In genomic region chr6:144715344-144715743, GRCh38 we compare ENCODE assay signal across 16 cellular contexts.
A peak's percentile ranks its signal among the peaks of the same experiment; 100 is the strongest.
DNase-seq lines count a peak whose midpoint lies in the region; ATAC-seq and TF ChIP-seq lines count a peak whose summit lies in the region.
"Had no signal": no experiment of that assay in that cellular context is flagged by ENCODE, and none has a peak within 500 bp of the region (broad histone marks: within the 10 kb centered on the region; RNA-seq: fewer than 3 reads in every experiment).

No MANE protein-coding gene starts in this region.

- intact Hi-C loops in activated CD4-positive, alpha-beta T cell treated with anti-CD3 and anti-CD28 coated beads for 36 hours (cut with DNase I, micrococcal nuclease), result no loop called here
- intact Hi-C loops in adrenal gland (cut with DNase I), result no loop called here

- H3K27me3 Mint-ChIP-seq in activated CD4-positive, alpha-beta T cell treated with anti-CD3 and anti-CD28 coated beads for 36 hours, result no peaks in the 10 kb centered on the region
- no peaks in the 10 kb centered on the region for H3K27me3 Mint-ChIP-seq in T-helper 17 cell

- TF ChIP-seq POLR2A in adrenal gland (IDR thresholded peaks at IDR 0.05), result no peak

- no peaks in the 10 kb centered on the region for H3K27me3 ChIP-seq in adrenal gland
- H3K27me3 ChIP-seq: cardiac muscle cell, neutrophil, upper lobe of right lung had no signal

- H3K36me3 ChIP-seq in adrenal gland (replicated peaks in 1 of 2), result no peaks in the 10 kb centered on the region
- H3K36me3 ChIP-seq: cardiac muscle cell had no signal

- peaks cover 8% of the 10 kb centered on the region for H3K4me1 Mint-ChIP-seq in activated CD4-positive, alpha-beta T cell treated with anti-CD3 and anti-CD28 coated beads for 36 hours
- peaks cover 20% of the 10 kb centered on the region for H3K4me1 Mint-ChIP-seq in T-helper 17 cell

- no peak overlapping the region for H3K4me3 Mint-ChIP-seq in activated CD4-positive, alpha-beta T cell treated with anti-CD3 and anti-CD28 coated beads for 36 hours
- H3K4me3 Mint-ChIP-seq in T-helper 17 cell, result no peak overlapping the region

- H3K36me3 Mint-ChIP-seq in activated CD4-positive, alpha-beta T cell treated with anti-CD3 and anti-CD28 coated beads for 36 hours (ENCODE audit: low read depth), result peaks cover 7% of the 10 kb centered on the region
- H3K36me3 Mint-ChIP-seq in T-helper 17 cell (ENCODE audit: low read depth), result peaks cover 10% of the 10 kb centered on the region

- POLR2A ChIA-PET in activated CD4-positive, alpha-beta T cell treated with anti-CD3 and anti-CD28 coated beads for 36 hours (lab: Charles Lee), result no interaction called here

- H3K9me3 ChIP-seq in T-helper 17 cell (ENCODE audit: control insufficient read depth, low read length, poor library complexity, severe bottlenecking) (no peaks in the 10 kb centered on the region), adrenal gland (replicated peaks in 1 of 3) (no peaks in the 10 kb centered on the region)
- H3K9me3 ChIP-seq: neutrophil, upper lobe of right lung had no signal

- no peak for TF ChIP-seq CTCF in adrenal gland (IDR thresholded peaks at IDR 0.05)
- TF ChIP-seq CTCF in GM10266 (IDR thresholded peaks at IDR 0.05; ENCODE audit: control insufficient read depth, insufficient read depth, low read depth, missing control alignments), result no peak

- CTCF ChIA-PET in activated CD4-positive, alpha-beta T cell treated with anti-CD3 and anti-CD28 coated beads for 36 hours (lab: Charles Lee), result interaction anchor here (0.9 to 1.3 kb wide), 2 partner anchors 8 to 20 kb away, joined by 3 read pairs; no protein-coding TSS in a partner anchor

- no peak overlapping the region for H3K27ac Mint-ChIP-seq in activated CD4-positive, alpha-beta T cell treated with anti-CD3 and anti-CD28 coated beads for 36 hours
- peak overlapping the region; percentile 49 for H3K27ac Mint-ChIP-seq in T-helper 17 cell

- no peaks in the 10 kb centered on the region for H3K4me1 ChIP-seq in adrenal gland (replicated peaks in 1 of 2)

- H3K9me3 Mint-ChIP-seq in activated CD4-positive, alpha-beta T cell treated with anti-CD3 and anti-CD28 coated beads for 36 hours (ENCODE audit: low read depth), result no peaks in the 10 kb centered on the region

- no peak overlapping the region for H3K4me3 ChIP-seq in adrenal gland
- H3K4me3 ChIP-seq: cardiac muscle cell, upper lobe of right lung had no signal

- WGBS in adrenal gland, 4 donors, result 85 to 96% (median 95%) methylated on average over 2 of the region's 2 CpGs

- ATAC-seq in activated CD4-positive, alpha-beta T cell treated with anti-CD3 and anti-CD28 coated beads for 36 hours, result peak; percentile 53
- peak; percentile 73 for ATAC-seq in HG02571 (IDR thresholded peaks at IDR 0.05; ENCODE audit: unreplicated experiment)
- ATAC-seq in T-helper 17 cell, result no peak
- ATAC-seq: SK-N-SH treated with all-trans-retinoic acid at 6 μM for 48 hours, upper lobe of right lung had no signal

- DNase-seq in activated CD4-positive, alpha-beta T cell treated with anti-CD3 and anti-CD28 coated beads for 36 hours, result peak; percentile 7
- no peak for DNase-seq in activated CD4-positive, alpha-beta T cell treated with anti-CD3 and anti-CD28 coated beads, Interleukin-2, amount 50 U/mL, for 4 hours
- DNase-seq in T-helper 17 cell (no peak), NCI-H128 (lab: John Stamatoyannopoulos, UW; ENCODE audit: unreplicated experiment) (no peak), adrenal gland (no peak), GM10266 (ENCODE audit: extremely low spot score) (no peak)
- peak; percentile 30 for DNase-seq in stimulated activated CD8-positive, alpha-beta memory T cell treated with anti-CD3 and anti-CD28 coated beads, Interleukin-4, amount 100 ng/mL, for 48 hours
- DNase-seq: activated CD4-positive, CD25-positive, alpha-beta regulatory T cell; activated gamma-delta T cell treated with Interleukin-2 at 50 U/mL for 16 hours; erythroblast; upper lobe of right lung had no signal

- no peak overlapping the region for H3K27ac ChIP-seq in adrenal gland
- H3K27ac ChIP-seq: cardiac muscle cell, HL-60, neutrophil, upper lobe of right lung had no signal

Comparison
In these comparisons a context has a peak if more than half of its experiments do, and no peak if none do; other contexts are left out.
1. DNase-seq: peak in activated CD4-positive, alpha-beta T cell treated with anti-CD3 and anti-CD28 coated beads for 36 hours (single experiment) and stimulated activated CD8-positive, alpha-beta memory T cell treated with anti-CD3 and anti-CD28 coated beads, Interleukin-4, amount 100 ng/mL, for 48 hours (single experiment); none in activated CD4-positive, alpha-beta T cell treated with anti-CD3 and anti-CD28 coated beads, Interleukin-2, amount 50 U/mL, for 4 hours (0 of 2), T-helper 17 cell (0 of 3), NCI-H128 (single experiment), adrenal gland (0 of 7) and GM10266 (single experiment).